ENCODE assay signal across 8 cellular contexts in the genomic region with DNA sequence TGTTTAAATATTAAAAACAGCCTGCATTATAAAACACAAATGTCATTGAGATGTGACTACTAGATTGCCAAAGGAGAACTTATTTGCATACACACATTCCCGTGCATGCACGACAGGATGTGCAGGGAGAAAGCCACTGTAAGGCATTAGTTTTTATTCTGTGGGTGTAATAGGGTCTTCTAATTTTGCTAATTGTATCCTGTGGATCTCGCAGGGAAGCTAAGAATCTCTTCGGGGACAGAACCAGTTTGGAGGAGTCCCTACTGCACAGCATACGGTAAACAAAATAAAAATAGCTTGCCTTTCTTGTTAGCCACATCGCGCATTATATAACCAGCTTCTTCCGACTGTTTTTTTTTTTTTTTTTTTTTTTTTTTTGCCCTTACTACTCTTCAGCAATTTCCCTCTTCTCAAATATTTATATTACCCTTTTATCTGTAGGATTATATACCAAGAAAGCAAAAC. TPM values are rescaled to one million over a fixed set of nuclear protein-coding genes. Genes with fewer than 3 reads are reported as not detected.
DNase-seq lines count a peak whose midpoint lies in the region; ATAC-seq, FAIRE-seq and TF ChIP-seq lines count a peak whose summit lies in the region.

No MANE protein-coding gene starts in this region.

- peaks cover 37 to 69% of the 10 kb centered on the region in 2 donors for H3K4me1 Mint-ChIP-seq in effector memory CD8-positive, alpha-beta T cell (ENCODE audit: low read depth in 2 of 2)
- H3K4me1 Mint-ChIP-seq in naive thymus-derived CD4-positive, alpha-beta T cell = peaks cover 26 to 61% (median 37%) of the 10 kb centered on the region in 7 donors

- CTCF ChIA-PET in PC-3 (lab: Charles Lee) (interaction anchor here (0.7 kb wide), 1 partner anchor 8 kb away, joined by 4 read pairs; no protein-coding TSS in a partner anchor), GM10248 (lab: Yijun Ruan, JAX) (interaction anchor here (0.9 to 3.4 kb wide), 9 partner anchors 10 to 248 kb away, joined by 3 to 15 read pairs (median 5); no protein-coding TSS in a partner anchor)
- CTCF ChIA-PET in naive thymus-derived CD4-positive, alpha-beta T cell (lab: Charles Lee) = interaction anchor here (0.6 to 1.6 kb wide), 8 partner anchors 10 to 225 kb away, joined by 3 to 10 read pairs (median 4); no protein-coding TSS in a partner anchor

- H3K9me3 Mint-ChIP-seq in effector memory CD8-positive, alpha-beta T cell = no peaks in the 10 kb centered on the region
- peaks cover 0 to 5% (median 0%) of the 10 kb centered on the region in 11 donors for H3K9me3 Mint-ChIP-seq in naive thymus-derived CD4-positive, alpha-beta T cell

- H3K4me3 Mint-ChIP-seq in effector memory CD8-positive, alpha-beta T cell = peak overlapping the region; percentile 93 to 100
- H3K4me3 Mint-ChIP-seq in naive thymus-derived CD4-positive, alpha-beta T cell = peak overlapping the region; percentile 93 to 100 (median 96)

- H2AFZ ChIP-seq in PC-3 (ENCODE audit: low read length) = peak overlapping the region; percentile 48; the same call in 1 of the 2 replicates

- no peaks in the 10 kb centered on the region for H3K27me3 Mint-ChIP-seq in effector memory CD8-positive, alpha-beta T cell
- peaks cover 0 to 4% (median 0%) of the 10 kb centered on the region in 5 donors for H3K27me3 Mint-ChIP-seq in naive thymus-derived CD4-positive, alpha-beta T cell

- H3K4me2 ChIP-seq in PC-3 (ENCODE audit: low read length) = peak overlapping the region; percentile 92

- peaks cover 59% of the 10 kb centered on the region for H3K36me3 Mint-ChIP-seq in effector memory CD8-positive, alpha-beta T cell (ENCODE audit: insufficient read depth)
- peaks cover 0 to 15% (median 0%) of the 10 kb centered on the region in 5 donors for H3K36me3 Mint-ChIP-seq in naive thymus-derived CD4-positive, alpha-beta T cell

- H3K9me2 ChIP-seq in PC-3 (replicated peaks; ENCODE audit: low read length) = no peaks in the 10 kb centered on the region

- no peak for ATAC-seq in PC-3
- no peak for ATAC-seq in effector memory CD8-positive, alpha-beta T cell (replicated peaks)
- ATAC-seq in naive thymus-derived CD4-positive, alpha-beta T cell = no peak

- H3K4me3 ChIP-seq in PC-3 (ENCODE audit: low read length) = peak overlapping the region; percentile 95
- peak overlapping the region; percentile 62 for H3K4me3 ChIP-seq in naive thymus-derived CD4-positive, alpha-beta T cell (ENCODE audit: low read length)

- peaks cover 70% of the 10 kb centered on the region for H3K79me2 ChIP-seq in PC-3 (ENCODE audit: low read length)

- peaks cover 13% of the 10 kb centered on the region for H3F3A ChIP-seq in PC-3 (ENCODE audit: low read length, unreplicated experiment)

- POLR2A ChIA-PET in PC-3 (lab: Charles Lee; ENCODE audit: unreplicated experiment) = interaction anchor here (0.6 to 0.9 kb wide), 6 partner anchors 21 to 425 kb away, joined by 3 to 19 read pairs (median 7); no protein-coding TSS in a partner anchor
- POLR2A ChIA-PET in naive thymus-derived CD4-positive, alpha-beta T cell (lab: Charles Lee) = interaction anchor here (0.5 to 1.8 kb wide), 5 partner anchors 10 to 1446 kb away, joined by 3 to 7 read pairs (median 4); no protein-coding TSS in a partner anchor
- POLR2A ChIA-PET in GM10248 (lab: Yijun Ruan, JAX) = interaction anchor here (0.6 kb wide), 1 partner anchor 58 kb away, joined by 6 read pairs; no protein-coding TSS in a partner anchor

- no peak for DNase-seq in GM19239 (ENCODE audit: insufficient read length, low spot score)
- DNase-seq in PC-3 = peak; percentile 35
- peak in 2 of 3 experiments; percentile 11 to 32 for DNase-seq in effector memory CD8-positive, alpha-beta T cell
- peak in 2 of 9 donors; percentile 13 to 31 for DNase-seq in naive thymus-derived CD4-positive, alpha-beta T cell
- DNase-seq in GM10248 (ENCODE audit: extremely low spot score) = no peak
- no peak for DNase-seq in NCI-H1105 (lab: John Stamatoyannopoulos, UW)
- DNase-seq in activated CD8-positive, alpha-beta memory T cell treated with anti-CD3 and anti-CD28 coated beads, Interleukin-2, amount 50 U/mL, for 4 hours = no peak
- no peak for DNase-seq in NCI-H524 (lab: John Stamatoyannopoulos, UW)

- H4K20me1 ChIP-seq in PC-3 (ENCODE audit: low read length) = no peaks in the 10 kb centered on the region

- intact Hi-C loops in PC-3 (cut with micrococcal nuclease) = no loop called here
- intact Hi-C loops in naive thymus-derived CD4-positive, alpha-beta T cell (cut with micrococcal nuclease) = loop anchor here in 1 of 2 donors (1.0 kb wide), 1 partner anchor 28 kb away; no protein-coding TSS in a partner anchor

- peaks cover 54% of the 10 kb centered on the region for H3K4me1 ChIP-seq in PC-3 (ENCODE audit: insufficient read depth, low read length)
- peaks cover 7 to 21% of the 10 kb centered on the region in 2 donors for H3K4me1 ChIP-seq in naive thymus-derived CD4-positive, alpha-beta T cell (ENCODE audit: control insufficient read depth in 2 of 2, insufficient read depth in 2 of 2, low read length in 2 of 2)

- TSS peak; percentile 9 for BruUV-seq in PC-3 (replicated peaks; lab: Mats Ljungman, UMichigan)

- no peaks in the 10 kb centered on the region for H3K9me3 ChIP-seq in PC-3 (ENCODE audit: low read length)
- no peaks in the 10 kb centered on the region for H3K9me3 ChIP-seq in naive thymus-derived CD4-positive, alpha-beta T cell (ENCODE audit: control insufficient read depth in 2 of 3, low read length in 3 of 3)

- no peaks in the 10 kb centered on the region for H3K36me3 ChIP-seq in PC-3 (ENCODE audit: low read depth, low read length)
- H3K36me3 ChIP-seq in naive thymus-derived CD4-positive, alpha-beta T cell (ENCODE audit: control insufficient read depth in 2 of 3, insufficient read depth in 3 of 3, low read length in 3 of 3) = peaks cover 0 to 6% (median 0%) of the 10 kb centered on the region in 3 experiments

- H3K27me3 ChIP-seq in PC-3 (ENCODE audit: low read length) = no peaks in the 10 kb centered on the region
- no peaks in the 10 kb centered on the region for H3K27me3 ChIP-seq in naive thymus-derived CD4-positive, alpha-beta T cell (ENCODE audit: control insufficient read depth in 2 of 2, insufficient read depth in 2 of 2, low read length in 2 of 2)

- peak overlapping the region; percentile 83 for H3K27ac ChIP-seq in PC-3 (ENCODE audit: low read length)
- peak overlapping the region; percentile 95 for H3K27ac ChIP-seq in naive thymus-derived CD4-positive, alpha-beta T cell (ENCODE audit: low read depth, low read length)

- peak; percentile 48 for FAIRE-seq in GM19239 (lab: Jason Lieb, UNC)

- no peak for TF ChIP-seq CTCF in PC-3 (conservative IDR thresholded peaks at IDR 0.05; ENCODE audit: low read depth, low read length)
- no peak for TF ChIP-seq CTCF in GM10248 (IDR thresholded peaks at IDR 0.05; ENCODE audit: control extremely low read depth, extremely low read depth, low read depth, missing control alignments)

- peak overlapping the region; percentile 98 to 100 for H3K27ac Mint-ChIP-seq in effector memory CD8-positive, alpha-beta T cell
- H3K27ac Mint-ChIP-seq in naive thymus-derived CD4-positive, alpha-beta T cell = peak overlapping the region; percentile 90 to 99 (median 96)

- H3K9ac ChIP-seq in PC-3 (ENCODE audit: low read length) = peak overlapping the region; percentile 95

RNA-seq across cellular contexts. Expression of gene ATXN1, which starts 2.0 kb away (rescaled TPM):
- total RNA-seq in PC-3 (2014; rRNA removed) = 19.1 and 27.0 TPM in 2 replicates
- 10 to 100 TPM; 32.2 to 82.7 (median 47.4) TPM for total RNA-seq in naive thymus-derived CD4-positive, alpha-beta T cell
- 1 to 10 TPM; 1.5 to 3.0 TPM for polyA plus RNA-seq in naive thymus-derived CD4-positive, alpha-beta T cell

Comparison
In these comparisons a context has a peak if more than half of its experiments do, and no peak if none do; other contexts are left out.
1. DNase-seq: peak in PC-3 (single experiment) and effector memory CD8-positive, alpha-beta T cell (2 of 3); none in GM19239 (single experiment), GM10248 (single experiment), NCI-H1105 (single experiment), activated CD8-positive, alpha-beta memory T cell treated with anti-CD3 and anti-CD28 coated beads, Interleukin-2, amount 50 U/mL, for 4 hours (single experiment) and NCI-H524 (0 of 2).